Comparison of ENCODE assay signal across 8 cellular contexts in genomic region chr6:42563697-42564495, GRCh38. TPM values are rescaled to one million over a fixed set of nuclear protein-coding genes. Genes with fewer than 3 reads are reported as not detected.
DNase-seq lines count a peak whose midpoint lies in the region; ATAC-seq and TF ChIP-seq lines count a peak whose summit lies in the region.

TSS of gene UBR2 (plus strand) at chr6:42564029. CDS start at chr6:42564320, 291 bp downstream.

- no peaks in the 10 kb centered on the region; the same call in 1 of the 2 replicates for H3K9me3 ChIP-seq in AG04450 (ENCODE audit: control insufficient read depth, insufficient read depth, low read length)
- no peaks in the 10 kb centered on the region for H3K9me3 ChIP-seq in breast epithelium
- no peaks in the 10 kb centered on the region for H3K9me3 ChIP-seq in iPS-18c (ENCODE audit: control insufficient read depth, insufficient read depth, low read length)
- no peaks in the 10 kb centered on the region for H3K9me3 ChIP-seq in skeletal muscle tissue (ENCODE audit: control insufficient read depth in 3 of 3, low read length in 3 of 3)

- peaks cover 3% of the 10 kb centered on the region for H3K27me3 ChIP-seq in AG04450 (ENCODE audit: control insufficient read depth, insufficient read depth, low read length)
- no peaks in the 10 kb centered on the region for H3K27me3 ChIP-seq in breast epithelium
- H3K27me3 ChIP-seq in skeletal muscle tissue (ENCODE audit: control insufficient read depth in 3 of 3, insufficient read depth in 3 of 3, low read length in 3 of 3), result no peaks in the 10 kb centered on the region

- peak; percentile 73 for TF ChIP-seq POLR2A in breast epithelium (IDR thresholded peaks at IDR 0.05)

- H3K4me3 ChIP-seq in AG04450 (ENCODE audit: low read depth, low read length), result peak within 1 kb of the TSS; percentile 96
- peak within 1 kb of the TSS; percentile 77 to 84 (median 84) for H3K4me3 ChIP-seq in breast epithelium
- H3K4me3 ChIP-seq in iPS-18c (ENCODE audit: insufficient read depth, low read depth, low read length), result peak within 1 kb of the TSS; percentile 95
- peak within 1 kb of the TSS; percentile 98 to 99 (median 98) for H3K4me3 ChIP-seq in skeletal muscle tissue (ENCODE audit: low read length in 3 of 3)

- H3K4me1 ChIP-seq in breast epithelium (no peaks in the 10 kb centered on the region), skeletal muscle tissue (ENCODE audit: control insufficient read depth in 3 of 3, insufficient read depth in 3 of 3, low read length in 3 of 3) (peaks cover 3 to 10% (median 4%) of the 10 kb centered on the region in 3 donors)

- POLR2A ChIA-PET in AG04450 (lab: Yijun Ruan, JAX), result interaction anchor here (0.5 to 1.4 kb wide), 12 partner anchors 16 to 467 kb away, joined by 3 to 6 read pairs (median 3); no protein-coding TSS in a partner anchor

- peak within 1 kb of the TSS; percentile 95 to 99 (median 98) for H3K9ac ChIP-seq in skeletal muscle tissue (ENCODE audit: low read depth in 1 of 3, low read length in 3 of 3)

- CTCF ChIA-PET in AG04450 (lab: Charles Lee), result interaction anchor here (0.5 to 2.5 kb wide), 6 partner anchors 12 to 428 kb away, joined by 3 to 32 read pairs (median 10); no protein-coding TSS in a partner anchor

- H3K27ac ChIP-seq in AG04450 (ENCODE audit: low read depth, low read length) (peak within 1 kb of the TSS; percentile 93), VCaP (peak within 1 kb of the TSS; percentile 87), breast epithelium (peak within 1 kb of the TSS; percentile 94 to 96), skeletal muscle tissue (ENCODE audit: low read depth, low read length) (peak within 1 kb of the TSS; percentile 98)

- intact Hi-C loops in breast epithelium (cut with DNase I; ENCODE audit: low total_unique reads), result no loop called here

- H3K36me3 ChIP-seq in breast epithelium (no peaks in the 10 kb centered on the region), skeletal muscle tissue (ENCODE audit: control insufficient read depth in 3 of 3, insufficient read depth in 3 of 3, low read length in 3 of 3) (peaks cover 0 to 3% (median 2%) of the 10 kb centered on the region in 3 donors)

- TF ChIP-seq CTCF in AG04450 (IDR thresholded peaks at IDR 0.05; ENCODE audit: low read depth, low read length) (no peak; the same call in none of the 2 replicates), VCaP (conservative IDR thresholded peaks at IDR 0.05) (no peak; the same call in 1 of the 2 replicates), breast epithelium (IDR thresholded peaks at IDR 0.05) (peak in 2 of 3 donors; percentile 15 to 19)

- DNase-seq in AG04450 (ENCODE audit: low read depth, low spot score) (peak; percentile 95), NCI-H2196 treated with DMSO at 0.1 percent for 48 hours (lab: John Stamatoyannopoulos, UW; ENCODE audit: unreplicated experiment) (peak; percentile 98), breast epithelium (ENCODE audit: low spot score in 2 of 2) (peak; percentile 94 to 98)

- ATAC-seq in GM18870 (IDR thresholded peaks at IDR 0.05; ENCODE audit: unreplicated experiment) (peak; percentile 89), HG03135 (IDR thresholded peaks at IDR 0.05; ENCODE audit: unreplicated experiment) (peak; percentile 93)

RNA-seq across cellular contexts. Expression of gene UBR2, which starts in this region (rescaled TPM):
- 18.5 and 25.3 TPM in 2 replicates for polyA plus RNA-seq in AG04450 (2011; rRNA removed)
- 21.6 and 36.1 TPM in 2 replicates for polyA minus RNA-seq in AG04450 (2011; rRNA and poly(A)+ RNA removed)
- total RNA-seq in breast epithelium (10 to 100 TPM; 33.8 to 46.2 (median 33.8) TPM), skeletal muscle tissue (24.0 TPM)

Comparison
In these comparisons a context has a peak if more than half of its experiments do, and no peak if none do; other contexts are left out.
1. Peak in every context shown above with its lines: DNase-seq, ATAC-seq, H3K4me3 ChIP-seq and H3K27ac ChIP-seq.
2. CTCF ChIP-seq: peak in breast epithelium (2 of 3); none in AG04450 (single experiment) and VCaP (single experiment).